In the genomic region with DNA sequence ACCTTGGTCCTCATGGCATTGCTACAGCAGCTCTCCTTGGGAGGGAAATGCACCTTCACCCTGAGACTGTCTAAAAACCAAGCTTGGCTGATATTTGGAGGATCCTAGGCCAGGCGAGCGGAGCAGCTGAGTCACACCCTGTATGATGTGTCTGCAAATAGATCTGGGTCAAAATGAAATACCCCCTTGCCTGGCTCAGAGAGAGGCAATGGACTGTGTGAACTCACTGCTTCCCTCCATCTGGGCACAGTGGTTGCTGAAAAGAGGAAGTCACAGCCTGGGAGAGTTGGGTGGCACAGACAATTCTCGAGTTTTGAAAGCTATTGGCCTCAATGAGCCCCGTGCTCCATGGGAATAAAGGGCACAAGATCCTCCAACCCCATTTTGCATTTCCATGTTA, we compare ENCODE assay signal across 11 cellular contexts.
DNase-seq lines count a peak whose midpoint lies in the region; ATAC-seq lines count a peak whose summit lies in the region.
"Had no signal": no experiment of that assay in that cellular context is flagged by ENCODE, and none has a peak within 500 bp of the region (broad histone marks: within the 10 kb centered on the region; RNA-seq: fewer than 3 reads in every experiment).

No MANE protein-coding gene starts in this region.

- H3K36me3 ChIP-seq in CD8-positive, alpha-beta memory T cell (ENCODE audit: insufficient read depth, low read length): no peaks in the 10 kb centered on the region
- H3K36me3 ChIP-seq: neural progenitor cell had no signal

- H3K36me3 Mint-ChIP-seq in dendritic cell treated with granulocyte-macrophage colony-stimulating factor and Interleukin-4, amounts not matched to agents 40 ng/mL and 50 ng/mL, for 4 days (ENCODE audit: low read depth): no peaks in the 10 kb centered on the region
- no peaks in the 10 kb centered on the region for H3K36me3 Mint-ChIP-seq in CD8-positive, alpha-beta memory T cell
- H3K36me3 Mint-ChIP-seq: neural progenitor cell had no signal

- peaks cover 34% of the 10 kb centered on the region for H3K4me1 Mint-ChIP-seq in dendritic cell treated with granulocyte-macrophage colony-stimulating factor and Interleukin-4, amounts not matched to agents 40 ng/mL and 50 ng/mL, for 4 days (ENCODE audit: low read depth)
- H3K4me1 Mint-ChIP-seq in CD8-positive, alpha-beta memory T cell: no peaks in the 10 kb centered on the region

- POLR2A ChIA-PET in CD8-positive, alpha-beta memory T cell (lab: Charles Lee): no interaction called here

- intact Hi-C loops in dendritic cell treated with granulocyte-macrophage colony-stimulating factor and Interleukin-4, amounts not matched to agents 40 ng/mL and 50 ng/mL, for 4 days (cut with micrococcal nuclease): loop anchor here (5.0 to 10.0 kb wide), 2 partner anchors 45 to 157 kb away; no protein-coding TSS in a partner anchor

- DNase-seq in AML-193 (lab: John Stamatoyannopoulos, UW) (peak; percentile 23 to 43), COR-L47 (lab: John Stamatoyannopoulos, UW) (no peak), ureter (ENCODE audit: low spot score) (no peak), COLO668 (lab: John Stamatoyannopoulos, UW; ENCODE audit: unreplicated experiment) (no peak)
- DNase-seq in CD8-positive, alpha-beta memory T cell: no peak
- DNase-seq: NCI-H1105 treated with DMSO at 0.1 percent for 48 hours had no signal

- peaks cover 37% of the 10 kb centered on the region for H3K27me3 Mint-ChIP-seq in dendritic cell treated with granulocyte-macrophage colony-stimulating factor and Interleukin-4, amounts not matched to agents 40 ng/mL and 50 ng/mL, for 4 days
- peaks cover 15% of the 10 kb centered on the region in 2 donors for H3K27me3 Mint-ChIP-seq in CD8-positive, alpha-beta memory T cell

- no peak overlapping the region for H3K27ac ChIP-seq in CD8-positive, alpha-beta memory T cell (ENCODE audit: low read depth, low read length)
- H3K27ac ChIP-seq: C4-2B, neural progenitor cell had no signal

- CTCF ChIA-PET in CD8-positive, alpha-beta memory T cell (lab: Charles Lee): no interaction called here

- H3K9me3 Mint-ChIP-seq in dendritic cell treated with granulocyte-macrophage colony-stimulating factor and Interleukin-4, amounts not matched to agents 40 ng/mL and 50 ng/mL, for 4 days: no peaks in the 10 kb centered on the region
- no peaks in the 10 kb centered on the region for H3K9me3 Mint-ChIP-seq in CD8-positive, alpha-beta memory T cell

- ATAC-seq in GM19025 (IDR thresholded peaks at IDR 0.05; ENCODE audit: low read depth, unreplicated experiment) (peak; percentile 83), HG03442 (IDR thresholded peaks at IDR 0.05; ENCODE audit: unreplicated experiment) (peak; percentile 73)

- H3K27me3 ChIP-seq in CD8-positive, alpha-beta memory T cell (ENCODE audit: insufficient read depth, low read length, poor library complexity, severe bottlenecking): no peaks in the 10 kb centered on the region
- H3K27me3 ChIP-seq: neural progenitor cell had no signal

- no peaks in the 10 kb centered on the region for H3K4me1 ChIP-seq in CD8-positive, alpha-beta memory T cell (ENCODE audit: insufficient read depth, low read length)

- H3K27ac Mint-ChIP-seq in dendritic cell treated with granulocyte-macrophage colony-stimulating factor and Interleukin-4, amounts not matched to agents 40 ng/mL and 50 ng/mL, for 4 days: peak overlapping the region; percentile 22
- H3K27ac Mint-ChIP-seq in CD8-positive, alpha-beta memory T cell: no peak overlapping the region
- H3K27ac Mint-ChIP-seq: neural progenitor cell had no signal

- no peaks in the 10 kb centered on the region for H3K9me3 ChIP-seq in CD8-positive, alpha-beta memory T cell (ENCODE audit: low read length)

- no peak overlapping the region for H3K4me3 ChIP-seq in CD8-positive, alpha-beta memory T cell (ENCODE audit: low read length)
- H3K4me3 ChIP-seq: neural progenitor cell had no signal

- H3K4me3 Mint-ChIP-seq in dendritic cell treated with granulocyte-macrophage colony-stimulating factor and Interleukin-4, amounts not matched to agents 40 ng/mL and 50 ng/mL, for 4 days: no peak overlapping the region
- no peak overlapping the region for H3K4me3 Mint-ChIP-seq in CD8-positive, alpha-beta memory T cell
- H3K4me3 Mint-ChIP-seq: neural progenitor cell had no signal

Comparison
In these comparisons a context has a peak if more than half of its experiments do, and no peak if none do; other contexts are left out.
1. DNase-seq: peak in AML-193 (2 of 2); none in COR-L47 (single experiment), ureter (single experiment), COLO668 (single experiment) and CD8-positive, alpha-beta memory T cell (0 of 5).